In the genomic region with DNA sequence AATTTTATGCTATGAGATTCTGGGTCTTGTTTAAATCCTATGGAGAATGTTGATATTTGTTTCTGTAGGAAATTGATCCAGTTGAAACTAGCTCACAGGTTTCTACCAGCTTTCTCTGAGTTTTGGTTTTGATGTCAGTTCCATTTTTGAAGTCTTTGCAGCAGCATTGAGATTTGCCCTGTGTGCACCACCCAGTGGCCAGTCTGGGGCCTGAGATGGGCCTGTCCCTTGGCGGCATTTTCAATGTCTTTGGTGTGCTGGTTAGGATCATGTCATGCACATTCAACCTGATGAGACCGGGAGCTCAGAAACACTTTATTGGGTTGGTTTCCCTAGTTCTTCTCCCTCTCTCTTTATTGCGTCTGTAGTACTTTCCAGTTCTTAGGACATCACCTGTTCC, we compare ENCODE assay signal across 26 cellular contexts.
DNase-seq lines count a peak whose midpoint lies in the region; TF ChIP-seq lines count a peak whose summit lies in the region.
"Had no signal": no experiment of that assay in that cellular context is flagged by ENCODE, and none has a peak within 500 bp of the region (broad histone marks: within the 10 kb centered on the region; RNA-seq: fewer than 3 reads in every experiment).

No MANE protein-coding gene starts in this region.

- H3K9ac ChIP-seq in neural progenitor cell: no peak overlapping the region

- no peak overlapping the region for H2AFZ ChIP-seq in neural progenitor cell (replicated peaks)
- H2AFZ ChIP-seq: PC-9 had no signal

- H3K27ac ChIP-seq in neural progenitor cell (no peak overlapping the region), testis (no peak overlapping the region)
- H3K27ac ChIP-seq: cardiac muscle cell, PC-9, transverse colon had no signal

- peak; percentile 12 for DNase-seq in UCSD-AML1 (lab: John Stamatoyannopoulos, UW; ENCODE audit: unreplicated experiment)
- no peak for DNase-seq in neural progenitor cell (ENCODE audit: low spot score)
- no peak for DNase-seq in type B pancreatic cell (ENCODE audit: extremely low spot score, unreplicated experiment)
- no peak for DNase-seq in activated CD8-positive, alpha-beta memory T cell treated with anti-CD3 and anti-CD28 coated beads for 24 hours
- no peak for DNase-seq in testis
- DNase-seq: activated B cell treated with CpG ODN at 0.5 μM for 24 hours; activated CD8-positive, alpha-beta T cell treated with anti-CD3 and anti-CD28 coated beads for 36 hours; activated naive CD4-positive, alpha-beta T cell treated with Interleukin-2 at 50 U/mL for 16 hours; activated T-cell treated with anti-CD3 and anti-CD28 coated beads, Interleukin-2, amount 50 U/mL, for 24 hours; amniotic stem cell; head of caudate nucleus; immature natural killer cell; left ventricle myocardium superior; NCI-H1694; NCI-H2227 treated with DMSO at 0.1 percent for 48 hours; NCI-H748 treated with DMSO at 0.1 percent for 48 hours; PC-9; stimulated activated CD4-positive, alpha-beta T cell treated with anti-CD3 and anti-CD28 coated beads, Interleukin-2, amount 100 ng/mL, for 24 hours; stimulated activated naive CD4-positive, alpha-beta T cell treated with Interleukin-2 at 50 U/mL for 16 hours; transverse colon had no signal

- WGBS in testis, 2 donors: 88 to 94% methylated on average over 3 of the region's 3 CpGs

- H3K9me3 Mint-ChIP-seq in neural progenitor cell: no peaks in the 10 kb centered on the region
- H3K9me3 Mint-ChIP-seq in type B pancreatic cell: no peaks in the 10 kb centered on the region
- H3K9me3 Mint-ChIP-seq: activated B cell treated with CpG ODN at 0.5 μM for 24 hours; activated CD8-positive, alpha-beta T cell treated with anti-CD3 and anti-CD28 coated beads for 36 hours; activated T-cell treated with anti-CD3 and anti-CD28 coated beads, Interleukin-2, amount 50 U/mL, for 24 hours; dendritic cell treated with granulocyte-macrophage colony-stimulating factor and Interleukin-4, amounts not matched to agents 40 ng/mL and 50 ng/mL, for 4 days; T-helper 1 cell treated with Interleukin-12 subunit alpha and Interleukin-12 subunit beta and Interleukin-4 antibody, amounts not matched to agents 30 μg/mL and 1 μg/mL, for 36 hours had no signal

- H3K27me3 ChIP-seq in neural progenitor cell: no peaks in the 10 kb centered on the region
- H3K27me3 ChIP-seq in testis: no peaks in the 10 kb centered on the region
- H3K27me3 ChIP-seq: cardiac muscle cell, transverse colon had no signal

- peaks cover 5% of the 10 kb centered on the region for H3K27me3 Mint-ChIP-seq in neural progenitor cell (ENCODE audit: insufficient read depth, low read depth)
- H3K27me3 Mint-ChIP-seq in type B pancreatic cell: peaks cover 4% of the 10 kb centered on the region
- H3K27me3 Mint-ChIP-seq: activated B cell treated with CpG ODN at 0.5 μM for 24 hours; activated T-cell treated with anti-CD3 and anti-CD28 coated beads, Interleukin-2, amount 50 U/mL, for 24 hours; dendritic cell treated with granulocyte-macrophage colony-stimulating factor and Interleukin-4, amounts not matched to agents 40 ng/mL and 50 ng/mL, for 4 days; progenitor cell of endocrine pancreas had no signal

- TF ChIP-seq CTCF in GM12875 (IDR thresholded peaks at IDR 0.05; ENCODE audit: borderline replicate concordance, insufficient read depth, low read depth, low read length) (peak; percentile 23; the same call in 1 of the 2 replicates), LNCAP (IDR thresholded peaks at IDR 0.05) (peak; percentile 15; the same call in 1 of the 2 replicates), neural progenitor cell (IDR thresholded peaks at IDR 0.05) (peak; percentile 34), type B pancreatic cell (conservative IDR thresholded peaks at IDR 0.05) (no peak), testis (IDR thresholded peaks at IDR 0.05) (no peak)

- H3K36me3 ChIP-seq in neural progenitor cell: no peaks in the 10 kb centered on the region
- no peaks in the 10 kb centered on the region for H3K36me3 ChIP-seq in testis (ENCODE audit: low read depth, missing control alignments)
- H3K36me3 ChIP-seq: cardiac muscle cell, transverse colon had no signal

- H3K27ac Mint-ChIP-seq in neural progenitor cell (no peak overlapping the region), type B pancreatic cell (no peak overlapping the region)
- H3K27ac Mint-ChIP-seq: activated B cell treated with CpG ODN at 0.5 μM for 24 hours; activated CD8-positive, alpha-beta T cell treated with anti-CD3 and anti-CD28 coated beads for 36 hours; activated T-cell treated with anti-CD3 and anti-CD28 coated beads, Interleukin-2, amount 50 U/mL, for 24 hours; dendritic cell treated with granulocyte-macrophage colony-stimulating factor and Interleukin-4, amounts not matched to agents 40 ng/mL and 50 ng/mL, for 4 days; immature natural killer cell; progenitor cell of endocrine pancreas; T-helper 1 cell treated with Interleukin-12 subunit alpha and Interleukin-12 subunit beta and Interleukin-4 antibody, amounts not matched to agents 30 μg/mL and 1 μg/mL, for 36 hours had no signal

- H3K36me3 Mint-ChIP-seq in neural progenitor cell (peaks cover 3% of the 10 kb centered on the region), type B pancreatic cell (no peaks in the 10 kb centered on the region)
- H3K36me3 Mint-ChIP-seq: immature natural killer cell had no signal

- H3K4me3 Mint-ChIP-seq in neural progenitor cell (no peak overlapping the region), type B pancreatic cell (no peak overlapping the region)
- H3K4me3 Mint-ChIP-seq: activated B cell treated with CpG ODN at 0.5 μM for 24 hours; activated CD8-positive, alpha-beta T cell treated with anti-CD3 and anti-CD28 coated beads for 36 hours; activated T-cell treated with anti-CD3 and anti-CD28 coated beads, Interleukin-2, amount 50 U/mL, for 24 hours; dendritic cell treated with granulocyte-macrophage colony-stimulating factor and Interleukin-4, amounts not matched to agents 40 ng/mL and 50 ng/mL, for 4 days; immature natural killer cell; T-helper 1 cell treated with Interleukin-12 subunit alpha and Interleukin-12 subunit beta and Interleukin-4 antibody, amounts not matched to agents 30 μg/mL and 1 μg/mL, for 36 hours had no signal

- no peak for TF ChIP-seq POLR2A in testis (IDR thresholded peaks at IDR 0.05)

- no peaks in the 10 kb centered on the region for H4K20me1 ChIP-seq in neural progenitor cell (ENCODE audit: low read depth)

- H3K4me1 Mint-ChIP-seq in neural progenitor cell: peaks cover 8% of the 10 kb centered on the region
- H3K4me1 Mint-ChIP-seq in type B pancreatic cell (ENCODE audit: unreplicated experiment): peaks cover 19% of the 10 kb centered on the region
- H3K4me1 Mint-ChIP-seq: activated B cell treated with CpG ODN at 0.5 μM for 24 hours, immature natural killer cell had no signal

- H3F3A ChIP-seq in neural progenitor cell (ENCODE audit: low read depth): no peaks in the 10 kb centered on the region

- no peaks in the 10 kb centered on the region for H3K79me2 ChIP-seq in neural progenitor cell (ENCODE audit: low read depth)

- H3K9me3 ChIP-seq in neural progenitor cell (ENCODE audit: low read depth) (no peaks in the 10 kb centered on the region), testis (no peaks in the 10 kb centered on the region)
- H3K9me3 ChIP-seq: transverse colon had no signal

- intact Hi-C loops in testis (cut with DNase I; ENCODE audit: low total_unique reads): no loop called here

- no peak overlapping the region for H3K4me3 ChIP-seq in GM12875 (ENCODE audit: low read depth, low read length)
- no peak overlapping the region for H3K4me3 ChIP-seq in neural progenitor cell
- no peak overlapping the region for H3K4me3 ChIP-seq in testis
- H3K4me3 ChIP-seq: cardiac muscle cell, PC-9, transverse colon had no signal

- H3K4me2 ChIP-seq in neural progenitor cell: no peak overlapping the region
- H3K4me2 ChIP-seq: PC-9 had no signal

- no peaks in the 10 kb centered on the region for H3K4me1 ChIP-seq in neural progenitor cell
- H3K4me1 ChIP-seq in testis: no peaks in the 10 kb centered on the region
- H3K4me1 ChIP-seq: transverse colon had no signal

Comparison
In these comparisons a context has a peak if more than half of its experiments do, and no peak if none do; other contexts are left out.
1. CTCF ChIP-seq: peak in GM12875 (single experiment), LNCAP (single experiment) and neural progenitor cell (single experiment); none in type B pancreatic cell (single experiment) and testis (0 of 3).